1 cellular context compared by ENCODE assay signal in the genomic region with DNA sequence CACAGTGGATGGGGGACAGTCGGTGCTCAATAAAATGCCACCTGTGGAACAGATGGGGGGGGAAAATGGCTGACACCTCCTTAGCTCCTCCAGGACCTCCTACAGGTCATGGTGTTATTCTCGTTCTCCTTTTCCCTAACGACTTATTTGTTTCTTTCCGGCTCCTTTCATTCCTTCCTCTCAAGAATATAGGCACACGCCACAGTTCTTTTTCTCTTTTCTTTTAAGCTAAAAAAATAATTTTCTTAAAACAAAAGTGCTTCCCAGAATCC.
A peak's percentile ranks its signal among the peaks of the same experiment; 100 is the strongest.
TF ChIP-seq lines count a peak whose summit lies in the region.

No MANE protein-coding gene starts in this region.

TF ChIP-seq in H1, 55 proteins besides CTCF, POLR2A, EP300 and RAD21:
- TF ChIP-seq POU5F1 (IDR thresholded peaks at IDR 0.05; ENCODE audit: low read depth, low read length) = no peak
- TF ChIP-seq SAP30 (IDR thresholded peaks at IDR 0.05; ENCODE audit: insufficient read depth, insufficient replicate concordance, low read length) = no peak
- TF ChIP-seq YY1 (IDR thresholded peaks at IDR 0.05; ENCODE audit: low read depth, low read length) = peak; percentile 64; the same call in 1 of the 2 replicates
- no peak for TF ChIP-seq CTBP2 (IDR thresholded peaks at IDR 0.05; ENCODE audit: borderline replicate concordance, insufficient read depth, insufficient read length, low read length)
- TF ChIP-seq TCF12 (IDR thresholded peaks at IDR 0.05; ENCODE audit: low read depth, low read length) = no peak
- no peak for TF ChIP-seq JUN (IDR thresholded peaks at IDR 0.05; ENCODE audit: low read depth, low read length)
- TF ChIP-seq KDM1A (IDR thresholded peaks at IDR 0.05; ENCODE audit: borderline replicate concordance, low read length) = no peak
- TF ChIP-seq, protein P1, sequence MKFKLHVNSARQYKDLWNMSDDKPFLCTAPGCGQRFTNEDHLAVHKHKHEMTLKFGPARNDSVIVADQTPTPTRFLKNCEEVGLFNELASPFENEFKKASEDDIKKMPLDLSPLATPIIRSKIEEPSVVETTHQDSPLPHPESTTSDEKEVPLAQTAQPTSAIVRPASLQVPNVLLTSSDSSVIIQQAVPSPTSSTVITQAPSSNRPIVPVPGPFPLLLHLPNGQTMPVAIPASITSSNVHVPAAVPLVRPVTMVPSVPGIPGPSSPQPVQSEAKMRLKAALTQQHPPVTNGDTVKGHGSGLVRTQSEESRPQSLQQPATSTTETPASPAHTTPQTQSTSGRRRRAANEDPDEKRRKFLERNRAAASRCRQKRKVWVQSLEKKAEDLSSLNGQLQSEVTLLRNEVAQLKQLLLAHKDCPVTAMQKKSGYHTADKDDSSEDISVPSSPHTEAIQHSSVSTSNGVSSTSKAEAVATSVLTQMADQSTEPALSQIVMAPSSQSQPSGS (IDR thresholded peaks at IDR 0.05; ENCODE audit: low read length) = no peak
- TF ChIP-seq SIX5 (IDR thresholded peaks at IDR 0.05; ENCODE audit: low read depth, low read length) = no peak
- TF ChIP-seq NRF1 (IDR thresholded peaks at IDR 0.05; ENCODE audit: low read depth, low read length) = no peak
- TF ChIP-seq, protein P2, sequence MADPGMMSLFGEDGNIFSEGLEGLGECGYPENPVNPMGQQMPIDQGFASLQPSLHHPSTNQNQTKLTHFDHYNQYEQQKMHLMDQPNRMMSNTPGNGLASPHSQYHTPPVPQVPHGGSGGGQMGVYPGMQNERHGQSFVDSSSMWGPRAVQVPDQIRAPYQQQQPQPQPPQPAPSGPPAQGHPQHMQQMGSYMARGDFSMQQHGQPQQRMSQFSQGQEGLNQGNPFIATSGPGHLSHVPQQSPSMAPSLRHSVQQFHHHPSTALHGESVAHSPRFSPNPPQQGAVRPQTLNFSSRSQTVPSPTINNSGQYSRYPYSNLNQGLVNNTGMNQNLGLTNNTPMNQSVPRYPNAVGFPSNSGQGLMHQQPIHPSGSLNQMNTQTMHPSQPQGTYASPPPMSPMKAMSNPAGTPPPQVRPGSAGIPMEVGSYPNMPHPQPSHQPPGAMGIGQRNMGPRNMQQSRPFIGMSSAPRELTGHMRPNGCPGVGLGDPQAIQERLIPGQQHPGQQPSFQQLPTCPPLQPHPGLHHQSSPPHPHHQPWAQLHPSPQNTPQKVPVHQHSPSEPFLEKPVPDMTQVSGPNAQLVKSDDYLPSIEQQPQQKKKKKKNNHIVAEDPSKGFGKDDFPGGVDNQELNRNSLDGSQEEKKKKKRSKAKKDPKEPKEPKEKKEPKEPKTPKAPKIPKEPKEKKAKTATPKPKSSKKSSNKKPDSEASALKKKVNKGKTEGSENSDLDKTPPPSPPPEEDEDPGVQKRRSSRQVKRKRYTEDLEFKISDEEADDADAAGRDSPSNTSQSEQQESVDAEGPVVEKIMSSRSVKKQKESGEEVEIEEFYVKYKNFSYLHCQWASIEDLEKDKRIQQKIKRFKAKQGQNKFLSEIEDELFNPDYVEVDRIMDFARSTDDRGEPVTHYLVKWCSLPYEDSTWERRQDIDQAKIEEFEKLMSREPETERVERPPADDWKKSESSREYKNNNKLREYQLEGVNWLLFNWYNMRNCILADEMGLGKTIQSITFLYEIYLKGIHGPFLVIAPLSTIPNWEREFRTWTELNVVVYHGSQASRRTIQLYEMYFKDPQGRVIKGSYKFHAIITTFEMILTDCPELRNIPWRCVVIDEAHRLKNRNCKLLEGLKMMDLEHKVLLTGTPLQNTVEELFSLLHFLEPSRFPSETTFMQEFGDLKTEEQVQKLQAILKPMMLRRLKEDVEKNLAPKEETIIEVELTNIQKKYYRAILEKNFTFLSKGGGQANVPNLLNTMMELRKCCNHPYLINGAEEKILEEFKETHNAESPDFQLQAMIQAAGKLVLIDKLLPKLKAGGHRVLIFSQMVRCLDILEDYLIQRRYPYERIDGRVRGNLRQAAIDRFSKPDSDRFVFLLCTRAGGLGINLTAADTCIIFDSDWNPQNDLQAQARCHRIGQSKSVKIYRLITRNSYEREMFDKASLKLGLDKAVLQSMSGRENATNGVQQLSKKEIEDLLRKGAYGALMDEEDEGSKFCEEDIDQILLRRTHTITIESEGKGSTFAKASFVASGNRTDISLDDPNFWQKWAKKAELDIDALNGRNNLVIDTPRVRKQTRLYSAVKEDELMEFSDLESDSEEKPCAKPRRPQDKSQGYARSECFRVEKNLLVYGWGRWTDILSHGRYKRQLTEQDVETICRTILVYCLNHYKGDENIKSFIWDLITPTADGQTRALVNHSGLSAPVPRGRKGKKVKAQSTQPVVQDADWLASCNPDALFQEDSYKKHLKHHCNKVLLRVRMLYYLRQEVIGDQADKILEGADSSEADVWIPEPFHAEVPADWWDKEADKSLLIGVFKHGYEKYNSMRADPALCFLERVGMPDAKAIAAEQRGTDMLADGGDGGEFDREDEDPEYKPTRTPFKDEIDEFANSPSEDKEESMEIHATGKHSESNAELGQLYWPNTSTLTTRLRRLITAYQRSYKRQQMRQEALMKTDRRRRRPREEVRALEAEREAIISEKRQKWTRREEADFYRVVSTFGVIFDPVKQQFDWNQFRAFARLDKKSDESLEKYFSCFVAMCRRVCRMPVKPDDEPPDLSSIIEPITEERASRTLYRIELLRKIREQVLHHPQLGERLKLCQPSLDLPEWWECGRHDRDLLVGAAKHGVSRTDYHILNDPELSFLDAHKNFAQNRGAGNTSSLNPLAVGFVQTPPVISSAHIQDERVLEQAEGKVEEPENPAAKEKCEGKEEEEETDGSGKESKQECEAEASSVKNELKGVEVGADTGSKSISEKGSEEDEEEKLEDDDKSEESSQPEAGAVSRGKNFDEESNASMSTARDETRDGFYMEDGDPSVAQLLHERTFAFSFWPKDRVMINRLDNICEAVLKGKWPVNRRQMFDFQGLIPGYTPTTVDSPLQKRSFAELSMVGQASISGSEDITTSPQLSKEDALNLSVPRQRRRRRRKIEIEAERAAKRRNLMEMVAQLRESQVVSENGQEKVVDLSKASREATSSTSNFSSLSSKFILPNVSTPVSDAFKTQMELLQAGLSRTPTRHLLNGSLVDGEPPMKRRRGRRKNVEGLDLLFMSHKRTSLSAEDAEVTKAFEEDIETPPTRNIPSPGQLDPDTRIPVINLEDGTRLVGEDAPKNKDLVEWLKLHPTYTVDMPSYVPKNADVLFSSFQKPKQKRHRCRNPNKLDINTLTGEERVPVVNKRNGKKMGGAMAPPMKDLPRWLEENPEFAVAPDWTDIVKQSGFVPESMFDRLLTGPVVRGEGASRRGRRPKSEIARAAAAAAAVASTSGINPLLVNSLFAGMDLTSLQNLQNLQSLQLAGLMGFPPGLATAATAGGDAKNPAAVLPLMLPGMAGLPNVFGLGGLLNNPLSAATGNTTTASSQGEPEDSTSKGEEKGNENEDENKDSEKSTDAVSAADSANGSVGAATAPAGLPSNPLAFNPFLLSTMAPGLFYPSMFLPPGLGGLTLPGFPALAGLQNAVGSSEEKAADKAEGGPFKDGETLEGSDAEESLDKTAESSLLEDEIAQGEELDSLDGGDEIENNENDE (IDR thresholded peaks at IDR 0.05; ENCODE audit: insufficient replicate concordance, low read length) = no peak
- TF ChIP-seq POLR2AphosphoS5 (IDR thresholded peaks at IDR 0.05; ENCODE audit: low read depth, low read length) = peak; percentile 29; the same call in 1 of the 2 replicates
- TF ChIP-seq CBX8 (IDR thresholded peaks at IDR 0.05; ENCODE audit: borderline replicate concordance, low read depth, low read length) = no peak
- TF ChIP-seq NANOG (IDR thresholded peaks at IDR 0.05; ENCODE audit: insufficient read depth, low read depth, low read length, poor library complexity, severe bottlenecking) = no peak
- TF ChIP-seq BCL11A (IDR thresholded peaks at IDR 0.05; ENCODE audit: low read depth in 2 of 2, low read length in 2 of 2) = no peak
- TF ChIP-seq FOSL1 (IDR thresholded peaks at IDR 0.05; ENCODE audit: insufficient read depth, low read depth, low read length) = no peak
- no peak for TF ChIP-seq SIRT6 (IDR thresholded peaks at IDR 0.05; ENCODE audit: low read length)
- no peak for TF ChIP-seq EGR1 (IDR thresholded peaks at IDR 0.05; ENCODE audit: borderline replicate concordance, low read depth, low read length)
- TF ChIP-seq EZH2 (IDR thresholded peaks at IDR 0.05; ENCODE audit: low read depth, low read length, severe bottlenecking) = no peak
- peak; percentile 49; the same call in 1 of the 2 replicates for TF ChIP-seq TBP (IDR thresholded peaks at IDR 0.05; ENCODE audit: low read depth, low read length)
- no peak for TF ChIP-seq RNF2 (IDR thresholded peaks at IDR 0.05; ENCODE audit: borderline replicate concordance, low read depth, low read length, missing control alignments, poor library complexity, severe bottlenecking)
- TF ChIP-seq TAF7 (optimal IDR thresholded peaks at IDR 0.05; ENCODE audit: borderline replicate concordance, low read depth, low read length) = peak; percentile 45
- TF ChIP-seq, protein P3, sequence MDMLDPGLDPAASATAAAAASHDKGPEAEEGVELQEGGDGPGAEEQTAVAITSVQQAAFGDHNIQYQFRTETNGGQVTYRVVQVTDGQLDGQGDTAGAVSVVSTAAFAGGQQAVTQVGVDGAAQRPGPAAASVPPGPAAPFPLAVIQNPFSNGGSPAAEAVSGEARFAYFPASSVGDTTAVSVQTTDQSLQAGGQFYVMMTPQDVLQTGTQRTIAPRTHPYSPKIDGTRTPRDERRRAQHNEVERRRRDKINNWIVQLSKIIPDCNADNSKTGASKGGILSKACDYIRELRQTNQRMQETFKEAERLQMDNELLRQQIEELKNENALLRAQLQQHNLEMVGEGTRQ (IDR thresholded peaks at IDR 0.05; ENCODE audit: low read length) = no peak
- TF ChIP-seq, protein P4, sequence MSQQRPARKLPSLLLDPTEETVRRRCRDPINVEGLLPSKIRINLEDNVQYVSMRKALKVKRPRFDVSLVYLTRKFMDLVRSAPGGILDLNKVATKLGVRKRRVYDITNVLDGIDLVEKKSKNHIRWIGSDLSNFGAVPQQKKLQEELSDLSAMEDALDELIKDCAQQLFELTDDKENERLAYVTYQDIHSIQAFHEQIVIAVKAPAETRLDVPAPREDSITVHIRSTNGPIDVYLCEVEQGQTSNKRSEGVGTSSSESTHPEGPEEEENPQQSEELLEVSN (IDR thresholded peaks at IDR 0.05) = no peak; the same call in 1 of the 2 replicates
